Comparison of ENCODE assay signal across 8 cellular contexts in the genomic region with DNA sequence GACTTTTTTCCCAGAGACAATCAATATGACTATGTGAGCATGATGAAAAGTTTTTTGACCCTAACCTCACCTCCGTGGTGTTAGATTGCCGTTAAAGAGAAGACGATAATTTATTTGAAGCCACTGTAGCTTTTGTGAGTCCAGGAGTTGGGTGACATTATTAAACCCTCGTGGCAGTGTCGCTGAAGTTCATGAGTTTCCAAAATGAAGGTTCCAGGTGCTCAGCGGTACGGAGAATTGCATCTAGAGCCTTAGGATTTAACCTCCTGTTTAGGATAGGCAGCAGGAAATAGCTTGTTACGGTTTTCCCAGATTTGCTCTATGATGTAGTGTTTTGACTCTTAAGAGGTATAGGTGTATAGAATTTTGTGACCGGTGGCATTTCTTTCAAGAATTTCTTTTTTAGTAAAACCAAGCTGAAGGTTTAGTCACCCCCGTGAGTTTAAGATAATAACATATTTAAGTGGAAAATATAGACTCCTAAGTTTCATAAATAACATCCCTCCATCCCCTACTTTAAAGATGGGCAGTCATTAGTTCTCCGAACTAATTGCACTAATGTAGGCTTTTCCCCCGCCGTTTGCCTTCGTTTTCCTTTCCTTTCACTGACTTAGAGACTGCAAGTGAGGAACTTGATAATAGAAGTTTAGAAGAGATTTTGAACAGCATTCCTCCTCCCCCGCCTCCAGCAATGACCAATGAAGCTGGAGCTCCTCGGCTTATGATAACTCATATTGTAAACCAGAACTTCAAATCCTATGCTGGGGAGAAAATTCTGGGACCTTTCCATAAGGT. TPM values are rescaled to one million over a fixed set of nuclear protein-coding genes. Genes with fewer than 3 reads are reported as not detected.
A peak's percentile ranks its signal among the peaks of the same experiment; 100 is the strongest.
DNase-seq lines count a peak whose midpoint lies in the region; ATAC-seq and TF ChIP-seq lines count a peak whose summit lies in the region.

No MANE protein-coding gene starts in this region.

- DNase-seq in AG04450 (ENCODE audit: low read depth, low spot score) (peak; percentile 55), GM12864 (ENCODE audit: low read depth) (no peak), OCI-M1 (lab: John Stamatoyannopoulos, UW) (peak; percentile 83), colonic mucosa (peak; percentile 37), NCI-H446 treated with DMSO at 0.1 percent for 48 hours (lab: John Stamatoyannopoulos, UW) (no peak)
- no peak for DNase-seq in stimulated activated CD8-positive, alpha-beta memory T cell treated with anti-CD3 and anti-CD28 coated beads, Interleukin-4, amount 100 ng/mL, for 48 hours

- peak overlapping the region; percentile 87 to 91 for H3K9ac ChIP-seq in colonic mucosa (ENCODE audit: low read depth in 2 of 2, low read length in 2 of 2)
- H3K9ac ChIP-seq in mucosa of rectum (ENCODE audit: low read depth in 1 of 2, low read length in 2 of 2): peak overlapping the region; percentile 81 to 93

- H3K4me3 ChIP-seq in AG04450 (ENCODE audit: low read depth, low read length) (peak overlapping the region; percentile 98), GM12864 (ENCODE audit: low read depth, low read length) (peak overlapping the region; percentile 70), colonic mucosa (peak overlapping the region; percentile 52), mucosa of rectum (ENCODE audit: low read length in 2 of 2) (peak overlapping the region; percentile 82 to 100)

- H3K27ac ChIP-seq in AG04450 (ENCODE audit: low read depth, low read length): peak overlapping the region; percentile 73
- peak overlapping the region; percentile 87 for H3K27ac ChIP-seq in colonic mucosa
- peak overlapping the region; percentile 86 to 92 for H3K27ac ChIP-seq in mucosa of rectum (ENCODE audit: low read depth in 2 of 2, low read length in 2 of 2)

- CTCF ChIA-PET in AG04450 (lab: Charles Lee): interaction anchor here (0.7 to 2.3 kb wide), 3 partner anchors 12 to 238 kb away, joined by 3 to 20 read pairs (median 6); no protein-coding TSS in a partner anchor

- POLR2A ChIA-PET in AG04450 (lab: Yijun Ruan, JAX): interaction anchor here (0.6 to 0.9 kb wide), 2 partner anchors 48 to 395 kb away, joined by 3 to 5 read pairs; partner anchors contain the start of gene TRIM59

- intact Hi-C loops in colonic mucosa (cut with DNase I): no loop called here

- H3K4me1 ChIP-seq in colonic mucosa: no peaks in the 10 kb centered on the region
- peaks cover 14 to 19% of the 10 kb centered on the region in 2 donors for H3K4me1 ChIP-seq in mucosa of rectum (ENCODE audit: control insufficient read depth in 2 of 2, insufficient read depth in 2 of 2, low read length in 2 of 2)

- no peaks in the 10 kb centered on the region for H3K36me3 ChIP-seq in colonic mucosa
- peaks cover 0 to 2% of the 10 kb centered on the region in 2 donors for H3K36me3 ChIP-seq in mucosa of rectum (ENCODE audit: control insufficient read depth in 2 of 2, insufficient read depth in 2 of 2, low read length in 2 of 2)

- TF ChIP-seq CTCF in AG04450 (IDR thresholded peaks at IDR 0.05; ENCODE audit: low read depth, low read length) (no peak), GM12864 (IDR thresholded peaks at IDR 0.05; ENCODE audit: low read depth, low read length, missing control alignments) (no peak), colonic mucosa (IDR thresholded peaks at IDR 0.05) (no peak)

- no peak for ATAC-seq in HG02610 (IDR thresholded peaks at IDR 0.05; ENCODE audit: unreplicated experiment)

- no peaks in the 10 kb centered on the region for H3K9me3 ChIP-seq in AG04450 (ENCODE audit: control insufficient read depth, insufficient read depth, low read length)
- no peaks in the 10 kb centered on the region for H3K9me3 ChIP-seq in colonic mucosa
- H3K9me3 ChIP-seq in mucosa of rectum (ENCODE audit: control insufficient read depth in 2 of 2, low read length in 2 of 2): no peaks in the 10 kb centered on the region

- H3K27me3 ChIP-seq in AG04450 (ENCODE audit: control insufficient read depth, insufficient read depth, low read length): no peaks in the 10 kb centered on the region
- H3K27me3 ChIP-seq in colonic mucosa: no peaks in the 10 kb centered on the region
- no peaks in the 10 kb centered on the region for H3K27me3 ChIP-seq in mucosa of rectum (ENCODE audit: control insufficient read depth in 2 of 2, insufficient read depth in 2 of 2, low read length in 2 of 2)

RNA-seq across cellular contexts. Expression of gene SMC4, which starts 2.0 kb away (rescaled TPM):
- 23.5 and 42.0 TPM in 2 replicates for polyA plus RNA-seq in AG04450 (2011; rRNA removed)
- polyA minus RNA-seq in AG04450 (2011; rRNA and poly(A)+ RNA removed): 8.6 and 20.0 TPM in 2 replicates
- 100 to 1,000 TPM in 1 of 2 donors, 10 to 100 TPM in 1; 43.1 to 134 TPM for total RNA-seq in colonic mucosa

RNA-seq across cellular contexts. Expression of gene IFT80, which starts 2.5 kb away (rescaled TPM):
- polyA plus RNA-seq in AG04450 (2011; rRNA removed): 29.2 and 43.5 TPM in 2 replicates
- 10.7 and 25.1 TPM in 2 replicates for polyA minus RNA-seq in AG04450 (2011; rRNA and poly(A)+ RNA removed)
- 10 to 100 TPM; 13.1 to 13.8 TPM for total RNA-seq in colonic mucosa

RNA-seq across cellular contexts. Expression of gene TRIM59, which starts 48.1 kb away (rescaled TPM):
- polyA plus RNA-seq in AG04450 (2011; rRNA removed): 10.9 and 15.3 TPM in 2 replicates
- polyA minus RNA-seq in AG04450 (2011; rRNA and poly(A)+ RNA removed): 14.6 and 22.7 TPM in 2 replicates
- 10 to 100 TPM in 1 of 2 donors, 1 to 10 TPM in 1; 7.5 to 16.6 TPM for total RNA-seq in colonic mucosa

Comparison
In these comparisons a context has a peak if more than half of its experiments do, and no peak if none do; other contexts are left out.
1. DNase-seq: peak in AG04450 (single experiment), OCI-M1 (single experiment) and colonic mucosa (single experiment); none in GM12864 (single experiment), stimulated activated CD8-positive, alpha-beta memory T cell treated with anti-CD3 and anti-CD28 coated beads, Interleukin-4, amount 100 ng/mL, for 48 hours (single experiment) and NCI-H446 treated with DMSO at 0.1 percent for 48 hours (single experiment).
2. Peak in every context shown above with its lines, with median percentiles within 50 percentile points of each other: H3K27ac ChIP-seq and H3K4me3 ChIP-seq.